Comparison of ENCODE assay signal across 1 cellular context in the genomic region with DNA sequence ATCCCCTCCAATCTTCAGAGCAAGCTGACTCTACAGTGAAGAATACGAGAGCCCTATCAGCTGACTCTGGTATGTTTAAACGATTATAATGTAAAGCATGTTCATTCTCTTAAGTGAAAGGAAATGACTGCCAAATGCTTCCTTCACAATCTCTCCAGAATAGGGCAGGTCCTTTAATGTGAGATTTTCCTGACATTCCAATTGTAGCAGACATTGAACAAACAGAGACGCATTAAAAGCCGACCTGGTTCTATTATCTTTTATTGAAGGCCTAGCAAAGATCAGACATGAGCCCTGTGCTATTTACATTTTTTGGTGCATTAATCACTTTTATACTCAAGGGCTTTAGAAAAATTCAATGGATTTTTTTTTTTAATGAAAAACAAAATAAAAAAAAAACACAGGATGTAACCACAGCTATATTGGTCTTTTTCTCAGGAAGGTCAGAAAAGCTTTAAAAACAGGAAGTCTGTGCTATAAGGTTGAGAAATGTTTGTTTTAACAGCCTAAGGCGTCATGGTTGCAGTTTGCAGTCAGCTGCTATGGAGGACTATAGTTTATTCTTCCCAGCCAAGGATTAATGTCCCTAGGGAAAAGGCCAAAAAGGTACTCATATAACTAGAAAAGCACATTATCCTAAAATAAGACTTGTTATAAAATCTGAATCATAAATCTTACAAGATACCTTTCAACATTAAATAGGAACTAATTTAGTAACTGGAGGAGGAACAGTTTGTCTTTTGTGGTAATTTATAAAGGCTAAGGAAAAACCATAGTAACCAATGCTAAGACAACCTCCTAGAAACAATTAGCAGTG.
A peak's percentile ranks its signal among the peaks of the same experiment; 100 is the strongest.
TF ChIP-seq lines count a peak whose summit lies in the region.

No MANE protein-coding gene starts in this region.

TF ChIP-seq in IMR-90, 13 proteins besides CTCF, POLR2A, EP300 and RAD21:
- TF ChIP-seq FOS (IDR thresholded peaks at IDR 0.05; ENCODE audit: low read depth, low read length): no peak
- TF ChIP-seq SMC3 (IDR thresholded peaks at IDR 0.05; ENCODE audit: low read depth, low read length): no peak
- TF ChIP-seq RFX5 (IDR thresholded peaks at IDR 0.05; ENCODE audit: low read depth, low read length): no peak
- TF ChIP-seq CHD1 (IDR thresholded peaks at IDR 0.05; ENCODE audit: low read depth, low read length): no peak
- TF ChIP-seq MAZ (IDR thresholded peaks at IDR 0.05; ENCODE audit: borderline replicate concordance, low read depth, low read length): no peak
- peak; percentile 36; the same call in 1 of the 2 replicates for TF ChIP-seq BHLHE40 (IDR thresholded peaks at IDR 0.05; ENCODE audit: low read depth, low read length)
- no peak for TF ChIP-seq RCOR1 (IDR thresholded peaks at IDR 0.05; ENCODE audit: insufficient replicate concordance, low read length)
- no peak for TF ChIP-seq MXI1 (IDR thresholded peaks at IDR 0.05; ENCODE audit: borderline replicate concordance, low read depth, low read length)
- no peak for TF ChIP-seq NFE2L2 (IDR thresholded peaks at IDR 0.05; ENCODE audit: low read depth, low read length)
- TF ChIP-seq MAFK (IDR thresholded peaks at IDR 0.05; ENCODE audit: low read depth, low read length): no peak
- TF ChIP-seq, protein P1, sequence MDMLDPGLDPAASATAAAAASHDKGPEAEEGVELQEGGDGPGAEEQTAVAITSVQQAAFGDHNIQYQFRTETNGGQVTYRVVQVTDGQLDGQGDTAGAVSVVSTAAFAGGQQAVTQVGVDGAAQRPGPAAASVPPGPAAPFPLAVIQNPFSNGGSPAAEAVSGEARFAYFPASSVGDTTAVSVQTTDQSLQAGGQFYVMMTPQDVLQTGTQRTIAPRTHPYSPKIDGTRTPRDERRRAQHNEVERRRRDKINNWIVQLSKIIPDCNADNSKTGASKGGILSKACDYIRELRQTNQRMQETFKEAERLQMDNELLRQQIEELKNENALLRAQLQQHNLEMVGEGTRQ (IDR thresholded peaks at IDR 0.05; ENCODE audit: low read depth, low read length): peak; percentile 66
- peak; percentile 80 for TF ChIP-seq CEBPB (IDR thresholded peaks at IDR 0.05; ENCODE audit: low read depth, low read length)
- TF ChIP-seq, protein P2, sequence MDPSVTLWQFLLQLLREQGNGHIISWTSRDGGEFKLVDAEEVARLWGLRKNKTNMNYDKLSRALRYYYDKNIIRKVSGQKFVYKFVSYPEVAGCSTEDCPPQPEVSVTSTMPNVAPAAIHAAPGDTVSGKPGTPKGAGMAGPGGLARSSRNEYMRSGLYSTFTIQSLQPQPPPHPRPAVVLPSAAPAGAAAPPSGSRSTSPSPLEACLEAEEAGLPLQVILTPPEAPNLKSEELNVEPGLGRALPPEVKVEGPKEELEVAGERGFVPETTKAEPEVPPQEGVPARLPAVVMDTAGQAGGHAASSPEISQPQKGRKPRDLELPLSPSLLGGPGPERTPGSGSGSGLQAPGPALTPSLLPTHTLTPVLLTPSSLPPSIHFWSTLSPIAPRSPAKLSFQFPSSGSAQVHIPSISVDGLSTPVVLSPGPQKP (IDR thresholded peaks at IDR 0.05; ENCODE audit: borderline replicate concordance, low read depth, low read length): no peak
